In genomic region chr5:30539004-30539634, GRCh38 we compare ENCODE assay signal across 13 cellular contexts.
DNase-seq lines count a peak whose midpoint lies in the region; ATAC-seq and TF ChIP-seq lines count a peak whose summit lies in the region.
"Had no signal": no experiment of that assay in that cellular context is flagged by ENCODE, and none has a peak within 500 bp of the region (broad histone marks: within the 10 kb centered on the region; RNA-seq: fewer than 3 reads in every experiment).

No MANE protein-coding gene starts in this region.

- intact Hi-C loops in Right ventricle myocardium inferior (cut with DNase I), result no loop called here
- intact Hi-C loops in right lobe of liver (cut with DNase I), result no loop called here
- intact Hi-C loops in activated CD4-positive, alpha-beta T cell treated with anti-CD3 and anti-CD28 coated beads, Interleukin-2, amount 10 ng/mL, durations not matched to agents 24 days and 14 days (cut with micrococcal nuclease), result no loop called here

- H3K4me1 Mint-ChIP-seq in activated CD4-positive, alpha-beta T cell treated with anti-CD3 and anti-CD28 coated beads, Interleukin-2, amount 10 ng/mL, durations not matched to agents 24 days and 14 days, result no peaks in the 10 kb centered on the region
- H3K4me1 Mint-ChIP-seq in stimulated activated memory B cell treated with anti-CD40 and anti-IgM and Interleukin-4, amounts not matched to agents 10 μg/mL and 1 μg/mL and 100 μg/mL, for 72 hours, result no peaks in the 10 kb centered on the region
- H3K4me1 Mint-ChIP-seq: activated naive CD4-positive, alpha-beta T cell treated with anti-CD3 and anti-CD28 coated beads, Interleukin-2, amount 10 ng/mL, durations not matched to agents 7 days and 5 days had no signal

- H3K27me3 ChIP-seq in right atrium auricular region (no peaks in the 10 kb centered on the region), right lobe of liver (no peaks in the 10 kb centered on the region)

- no peaks in the 10 kb centered on the region for H3K27me3 Mint-ChIP-seq in activated CD4-positive, alpha-beta T cell treated with anti-CD3 and anti-CD28 coated beads, Interleukin-2, amount 10 ng/mL, durations not matched to agents 24 days and 14 days
- H3K27me3 Mint-ChIP-seq in stimulated activated memory B cell treated with anti-CD40 and anti-IgM and Interleukin-4, amounts not matched to agents 10 μg/mL and 1 μg/mL and 100 μg/mL, for 72 hours, result no peaks in the 10 kb centered on the region
- H3K27me3 Mint-ChIP-seq: activated naive CD4-positive, alpha-beta T cell treated with anti-CD3 and anti-CD28 coated beads, Interleukin-2, amount 10 ng/mL, durations not matched to agents 7 days and 5 days had no signal

- H3K27ac ChIP-seq in right atrium auricular region (no peak overlapping the region), right lobe of liver (no peak overlapping the region)
- H3K27ac ChIP-seq: thoracic aorta had no signal

- H3K4me3 Mint-ChIP-seq in activated CD4-positive, alpha-beta T cell treated with anti-CD3 and anti-CD28 coated beads, Interleukin-2, amount 10 ng/mL, durations not matched to agents 24 days and 14 days, result no peak overlapping the region
- no peak overlapping the region for H3K4me3 Mint-ChIP-seq in stimulated activated memory B cell treated with anti-CD40 and anti-IgM and Interleukin-4, amounts not matched to agents 10 μg/mL and 1 μg/mL and 100 μg/mL, for 72 hours
- H3K4me3 Mint-ChIP-seq: activated naive CD4-positive, alpha-beta T cell treated with anti-CD3 and anti-CD28 coated beads, Interleukin-2, amount 10 ng/mL, durations not matched to agents 7 days and 5 days had no signal

- 33% methylated on average over 3 of the region's 4 CpGs for WGBS in right lobe of liver (ENCODE audit: insufficient coverage, low coverage, low lambda C conversion rate, missing lambda C conversion rate)

- H3K9me3 Mint-ChIP-seq in activated CD4-positive, alpha-beta T cell treated with anti-CD3 and anti-CD28 coated beads, Interleukin-2, amount 10 ng/mL, durations not matched to agents 24 days and 14 days, result peaks cover 5% of the 10 kb centered on the region
- H3K9me3 Mint-ChIP-seq in stimulated activated memory B cell treated with anti-CD40 and anti-IgM and Interleukin-4, amounts not matched to agents 10 μg/mL and 1 μg/mL and 100 μg/mL, for 72 hours, result peaks cover 8% of the 10 kb centered on the region

- H3K36me3 ChIP-seq in right atrium auricular region (no peaks in the 10 kb centered on the region), right lobe of liver (no peaks in the 10 kb centered on the region)
- H3K36me3 ChIP-seq: thoracic aorta had no signal

- no peaks in the 10 kb centered on the region for H3K4me1 ChIP-seq in right atrium auricular region
- H3K4me1 ChIP-seq in right lobe of liver, result peaks cover 0 to 9% (median 0%) of the 10 kb centered on the region in 4 donors

- ATAC-seq in Right ventricle myocardium inferior (peak; percentile 95), right lobe of liver (peak; percentile 83 to 92 (median 88))
- ATAC-seq in stimulated activated memory B cell treated with anti-CD40 and anti-IgM and Interleukin-4, amounts not matched to agents 10 μg/mL and 1 μg/mL and 100 μg/mL, for 72 hours, result no peak

- H3K36me3 Mint-ChIP-seq in activated CD4-positive, alpha-beta T cell treated with anti-CD3 and anti-CD28 coated beads, Interleukin-2, amount 10 ng/mL, durations not matched to agents 24 days and 14 days (ENCODE audit: low read depth), result no peaks in the 10 kb centered on the region
- no peaks in the 10 kb centered on the region for H3K36me3 Mint-ChIP-seq in stimulated activated memory B cell treated with anti-CD40 and anti-IgM and Interleukin-4, amounts not matched to agents 10 μg/mL and 1 μg/mL and 100 μg/mL, for 72 hours
- H3K36me3 Mint-ChIP-seq: activated naive CD4-positive, alpha-beta T cell treated with anti-CD3 and anti-CD28 coated beads, Interleukin-2, amount 10 ng/mL, durations not matched to agents 7 days and 5 days had no signal

- no peak for TF ChIP-seq POLR2A in right lobe of liver (IDR thresholded peaks at IDR 0.05)

- DNase-seq in Right ventricle myocardium inferior (ENCODE audit: missing footprints), result peak; percentile 78
- no peak for DNase-seq in right atrium auricular region (ENCODE audit: low spot score)
- peak; percentile 3 for DNase-seq in globus pallidus (ENCODE audit: low spot score)
- DNase-seq in right lobe of liver, result peak; percentile 47 to 75 (median 53)
- DNase-seq in NCI-H2107 (lab: John Stamatoyannopoulos, UW), result no peak
- DNase-seq in activated CD4-positive, alpha-beta T cell treated with anti-CD3 and anti-CD28 coated beads, Interleukin-2, amount 10 ng/mL, durations not matched to agents 24 days and 14 days, result no peak
- no peak for DNase-seq in KG1 (lab: John Stamatoyannopoulos, UW)
- DNase-seq: activated naive CD4-positive, alpha-beta T cell treated with anti-CD3 and anti-CD28 coated beads, Interleukin-2, amount 10 ng/mL, durations not matched to agents 7 days and 5 days; NCI-H1436; NCI-H526 treated with DMSO at 0.1 percent for 48 hours; nucleus accumbens had no signal

- TF ChIP-seq CTCF in right atrium auricular region (IDR thresholded peaks at IDR 0.05) (no peak), right lobe of liver (IDR thresholded peaks at IDR 0.05) (no peak)

- H3K4me3 ChIP-seq in right atrium auricular region (no peak overlapping the region), right lobe of liver (no peak overlapping the region)
- H3K4me3 ChIP-seq: thoracic aorta had no signal

- H3K27ac Mint-ChIP-seq in activated CD4-positive, alpha-beta T cell treated with anti-CD3 and anti-CD28 coated beads, Interleukin-2, amount 10 ng/mL, durations not matched to agents 24 days and 14 days, result no peak overlapping the region
- H3K27ac Mint-ChIP-seq in stimulated activated memory B cell treated with anti-CD40 and anti-IgM and Interleukin-4, amounts not matched to agents 10 μg/mL and 1 μg/mL and 100 μg/mL, for 72 hours, result no peak overlapping the region
- H3K27ac Mint-ChIP-seq: activated naive CD4-positive, alpha-beta T cell treated with anti-CD3 and anti-CD28 coated beads, Interleukin-2, amount 10 ng/mL, durations not matched to agents 7 days and 5 days had no signal

- H3K9me3 ChIP-seq in right atrium auricular region (peaks cover 0 to 12% of the 10 kb centered on the region in 2 donors), right lobe of liver (no peaks in the 10 kb centered on the region)
- H3K9me3 ChIP-seq: thoracic aorta had no signal

Comparison
In these comparisons a context has a peak if more than half of its experiments do, and no peak if none do; other contexts are left out.
1. DNase-seq: peak in Right ventricle myocardium inferior (single experiment), globus pallidus (single experiment) and right lobe of liver (3 of 3); none in right atrium auricular region (single experiment), NCI-H2107 (single experiment), activated CD4-positive, alpha-beta T cell treated with anti-CD3 and anti-CD28 coated beads, Interleukin-2, amount 10 ng/mL, durations not matched to agents 24 days and 14 days (single experiment) and KG1 (single experiment).